1 cellular context compared by ENCODE assay signal in genomic region chr6:36129889-36130671, GRCh38.
TF ChIP-seq lines count a peak whose summit lies in the region.

TSS of gene MAPK13 (plus strand) at chr6:36130513. CDS start at chr6:36130583, 70 bp downstream.

TF ChIP-seq in H1, 55 proteins besides CTCF, POLR2A, EP300 and RAD21:
- TF ChIP-seq NRF1 (IDR thresholded peaks at IDR 0.05; ENCODE audit: low read depth, low read length) (no peak), JUND (IDR thresholded peaks at IDR 0.05; ENCODE audit: low read length) (no peak), SP4 (IDR thresholded peaks at IDR 0.05; ENCODE audit: low read length) (no peak), SAP30 (IDR thresholded peaks at IDR 0.05; ENCODE audit: insufficient read depth, insufficient replicate concordance, low read length) (no peak), EZH2 (IDR thresholded peaks at IDR 0.05; ENCODE audit: low read depth, low read length, severe bottlenecking) (no peak), ZNF274 (IDR thresholded peaks at IDR 0.05; ENCODE audit: borderline replicate concordance, extremely low read depth, low read length) (no peak), HDAC6 (IDR thresholded peaks at IDR 0.05; ENCODE audit: low read depth, low read length) (no peak), PHF8 (conservative IDR thresholded peaks at IDR 0.05; ENCODE audit: low read depth, low read length) (0 out of 2 replicates have a peak, but pooled peaks have one; percentile 27), EGR1 (IDR thresholded peaks at IDR 0.05; ENCODE audit: borderline replicate concordance, low read depth, low read length) (no peak), POLR2AphosphoS5 (IDR thresholded peaks at IDR 0.05; ENCODE audit: low read depth, low read length) (no peak), SIX5 (IDR thresholded peaks at IDR 0.05; ENCODE audit: low read depth, low read length) (no peak), NANOG (IDR thresholded peaks at IDR 0.05; ENCODE audit: insufficient read depth, low read depth, low read length, poor library complexity, severe bottlenecking) (no peak), JUN (IDR thresholded peaks at IDR 0.05; ENCODE audit: low read depth, low read length) (no peak), HDAC2 (IDR thresholded peaks at IDR 0.05; ENCODE audit: borderline replicate concordance in 1 of 2, low read depth in 2 of 2, low read length in 2 of 2) (no peak), TCF12 (IDR thresholded peaks at IDR 0.05; ENCODE audit: low read depth, low read length) (no peak), CBX8 (IDR thresholded peaks at IDR 0.05; ENCODE audit: borderline replicate concordance, low read depth, low read length) (no peak), KDM4A (IDR thresholded peaks at IDR 0.05; ENCODE audit: low read depth, low read length, severe bottlenecking) (peak; percentile 20), SP1 (IDR thresholded peaks at IDR 0.05; ENCODE audit: low read depth, low read length) (no peak)
- TF ChIP-seq, protein P1, sequence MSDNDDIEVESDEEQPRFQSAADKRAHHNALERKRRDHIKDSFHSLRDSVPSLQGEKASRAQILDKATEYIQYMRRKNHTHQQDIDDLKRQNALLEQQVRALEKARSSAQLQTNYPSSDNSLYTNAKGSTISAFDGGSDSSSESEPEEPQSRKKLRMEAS (IDR thresholded peaks at IDR 0.05): peak; percentile 78
- TF ChIP-seq, protein P2, sequence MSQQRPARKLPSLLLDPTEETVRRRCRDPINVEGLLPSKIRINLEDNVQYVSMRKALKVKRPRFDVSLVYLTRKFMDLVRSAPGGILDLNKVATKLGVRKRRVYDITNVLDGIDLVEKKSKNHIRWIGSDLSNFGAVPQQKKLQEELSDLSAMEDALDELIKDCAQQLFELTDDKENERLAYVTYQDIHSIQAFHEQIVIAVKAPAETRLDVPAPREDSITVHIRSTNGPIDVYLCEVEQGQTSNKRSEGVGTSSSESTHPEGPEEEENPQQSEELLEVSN (IDR thresholded peaks at IDR 0.05): peak; percentile 78
